In genomic region chrX:119690921-119691716, GRCh38 we compare ENCODE assay signal across 8 cellular contexts. TPM values are rescaled to one million over a fixed set of nuclear protein-coding genes. Genes with fewer than 3 reads are reported as not detected.
DNase-seq lines count a peak whose midpoint lies in the region; ATAC-seq and TF ChIP-seq lines count a peak whose summit lies in the region.

No MANE protein-coding gene starts in this region.

- 55 to 59% methylated on average over 8 of the region's 8 CpGs for WGBS in heart right ventricle, 2 donors

- ATAC-seq in heart right ventricle, result no peak
- ATAC-seq in Right ventricle myocardium inferior, result no peak
- ATAC-seq in foreskin keratinocyte, result no peak
- ATAC-seq in HG03442 (IDR thresholded peaks at IDR 0.05; ENCODE audit: unreplicated experiment), result no peak

- intact Hi-C loops in heart right ventricle (cut with DNase I) (loop anchor here in 1 of 10 donors (5.0 kb wide), 1 partner anchor 39 kb away; no protein-coding TSS in a partner anchor), Right ventricle myocardium inferior (cut with DNase I) (no loop called here)

- no peaks in the 10 kb centered on the region for H3K27me3 ChIP-seq in heart right ventricle
- H3K27me3 ChIP-seq in foreskin keratinocyte, result no peaks in the 10 kb centered on the region

- H3K36me3 ChIP-seq in heart right ventricle, result no peaks in the 10 kb centered on the region

- peaks cover 0 to 48% (median 15%) of the 10 kb centered on the region in 9 donors for H3K4me1 ChIP-seq in heart right ventricle
- H3K4me1 ChIP-seq in foreskin keratinocyte, result no peaks in the 10 kb centered on the region

- H3K4me3 ChIP-seq in heart right ventricle, result peak overlapping the region in 7 of 10 donors; percentile 73 to 83 (median 77)

- no peaks in the 10 kb centered on the region for H3K9me3 ChIP-seq in heart right ventricle

- peak overlapping the region in 3 of 10 donors; percentile 4 to 88 (median 80) for H3K27ac ChIP-seq in heart right ventricle
- no peak overlapping the region for H3K27ac ChIP-seq in foreskin keratinocyte

- DNase-seq in heart right ventricle (no peak), Right ventricle myocardium inferior (ENCODE audit: missing footprints) (no peak), foreskin keratinocyte (peak; percentile 9 to 24), midbrain (lab: John Stamatoyannopoulos, UW) (no peak), cerebellum (ENCODE audit: low spot score) (no peak)
- DNase-seq in activated CD4-positive, alpha-beta T cell treated with anti-CD3 and anti-CD28 coated beads, Interleukin-2, amount 50 U/mL, for 48 hours, result peak; percentile 76 to 82
- DNase-seq in stimulated activated CD8-positive, alpha-beta memory T cell treated with anti-CD3 and anti-CD28 coated beads, Interleukin-7, amount 100 ng/mL, for 4 hours (ENCODE audit: low read depth in 2 of 2), result peak; percentile 60 to 65

- TF ChIP-seq CTCF in heart right ventricle (IDR thresholded peaks at IDR 0.05) (no peak), foreskin keratinocyte (conservative IDR thresholded peaks at IDR 0.05) (no peak)

RNA-seq across cellular contexts. Expression of gene SEPTIN6, which starts 1.8 kb away (rescaled TPM):
- total RNA-seq in heart right ventricle (10 to 100 TPM in 4 of 10 donors, 1 to 10 TPM in 6; 7.5 to 24.9 (median 9.3) TPM), Right ventricle myocardium inferior (10.1 TPM), foreskin keratinocyte (7.5 and 16.3 TPM in 2 replicates), cerebellum (45.1 TPM)
- polyA plus RNA-seq in heart right ventricle (1 to 10 TPM; 4.6 to 7.5 TPM), foreskin keratinocyte (7.3 and 14.3 TPM in 2 replicates)

Comparison
In these comparisons a context has a peak if more than half of its experiments do, and no peak if none do; other contexts are left out.
1. DNase-seq: peak in activated CD4-positive, alpha-beta T cell treated with anti-CD3 and anti-CD28 coated beads, Interleukin-2, amount 50 U/mL, for 48 hours (2 of 2), foreskin keratinocyte (2 of 2) and stimulated activated CD8-positive, alpha-beta memory T cell treated with anti-CD3 and anti-CD28 coated beads, Interleukin-7, amount 100 ng/mL, for 4 hours (2 of 2); none in heart right ventricle (0 of 2), Right ventricle myocardium inferior (single experiment), midbrain (single experiment) and cerebellum (single experiment).